In the genomic region with DNA sequence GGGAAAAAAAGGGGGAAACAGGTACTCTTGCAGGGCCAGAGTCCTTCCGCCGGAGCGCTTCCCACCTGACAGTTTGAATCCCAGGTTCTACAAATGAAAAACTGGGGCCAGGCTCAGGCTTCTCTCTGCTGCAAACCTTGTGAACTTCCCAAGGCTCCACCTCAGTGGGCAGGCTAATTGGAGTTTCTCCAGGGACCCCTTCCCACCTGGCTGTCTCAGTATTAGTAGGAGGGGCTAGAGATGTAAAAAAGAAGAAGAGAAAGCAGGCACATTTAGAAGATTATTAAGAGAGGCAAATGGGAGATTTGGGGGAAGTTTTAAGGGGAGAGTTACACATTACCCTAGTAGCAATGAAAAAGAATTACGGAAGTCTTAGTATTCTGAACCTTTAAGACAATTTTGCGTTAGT, we compare ENCODE assay signal across 8 cellular contexts. TPM values are rescaled to one million over a fixed set of nuclear protein-coding genes. Genes with fewer than 3 reads are reported as not detected.
DNase-seq lines count a peak whose midpoint lies in the region; ATAC-seq and TF ChIP-seq lines count a peak whose summit lies in the region.

No MANE protein-coding gene starts in this region.

- no peaks in the 10 kb centered on the region for H3K27me3 ChIP-seq in HAP-1 (ENCODE audit: low read depth)
- no peaks in the 10 kb centered on the region for H3K27me3 ChIP-seq in skeletal muscle satellite cell (ENCODE audit: control insufficient read depth, insufficient read depth, low read length)

- H3K4me3 ChIP-seq in AG09309 (ENCODE audit: control insufficient read depth, low read depth, low read length) (peak overlapping the region; percentile 75), HAP-1 (peak overlapping the region; percentile 47), skeletal muscle satellite cell (ENCODE audit: low read length) (peak overlapping the region; percentile 81)

- H3K9ac ChIP-seq in skeletal muscle satellite cell (ENCODE audit: low read depth, low read length) = peak overlapping the region; percentile 93

- peak overlapping the region; percentile 95 for H3K4me3 Mint-ChIP-seq in activated CD4-positive, alpha-beta memory T cell treated with anti-CD3 and anti-CD28 coated beads, Interleukin-2, amount 10 ng/mL, durations not matched to agents 7 days and 5 days

- POLR2A ChIA-PET in activated CD4-positive, alpha-beta memory T cell treated with anti-CD3 and anti-CD28 coated beads, Interleukin-2, amount 10 ng/mL, durations not matched to agents 7 days and 5 days (lab: Charles Lee) = interaction anchor here (0.6 to 18.6 kb wide), 12 partner anchors 11 to 218 kb away, joined by 3 to 1071 read pairs (median 50); a partner anchor contains a TSS
- POLR2A ChIA-PET in GM10248 (lab: Yijun Ruan, JAX) = no interaction called here

- peaks cover 52% of the 10 kb centered on the region for H3K4me1 Mint-ChIP-seq in activated CD4-positive, alpha-beta memory T cell treated with anti-CD3 and anti-CD28 coated beads, Interleukin-2, amount 10 ng/mL, durations not matched to agents 7 days and 5 days

- H3K36me3 ChIP-seq in HAP-1 (replicated peaks) (peaks cover 9% of the 10 kb centered on the region; the same call in 1 of the 2 replicates), skeletal muscle satellite cell (ENCODE audit: insufficient read depth, low read length) (peaks cover 7% of the 10 kb centered on the region)

- H3K27me3 Mint-ChIP-seq in activated CD4-positive, alpha-beta memory T cell treated with anti-CD3 and anti-CD28 coated beads, Interleukin-2, amount 10 ng/mL, durations not matched to agents 7 days and 5 days = no peaks in the 10 kb centered on the region

- H3K9me3 ChIP-seq in HAP-1 (no peaks in the 10 kb centered on the region), skeletal muscle satellite cell (replicated peaks; ENCODE audit: low read length) (peaks cover 2% of the 10 kb centered on the region)

- DNase-seq in AG09309 (ENCODE audit: low read depth) = no peak
- DNase-seq in HAP-1 (ENCODE audit: low spot score in 2 of 2) = peak; percentile 15 to 54
- no peak for DNase-seq in activated CD4-positive, alpha-beta memory T cell treated with anti-CD3 and anti-CD28 coated beads, Interleukin-2, amount 10 ng/mL, durations not matched to agents 7 days and 5 days
- DNase-seq in globus pallidus (ENCODE audit: low spot score) = peak; percentile 15
- no peak for DNase-seq in HCEC 1CT
- DNase-seq in GM10248 (ENCODE audit: extremely low spot score) = no peak

- TF ChIP-seq CTCF in AG09309 (IDR thresholded peaks at IDR 0.05; ENCODE audit: control insufficient read depth, insufficient read depth, low read depth, low read length, missing control alignments) (no peak), GM10248 (IDR thresholded peaks at IDR 0.05; ENCODE audit: control extremely low read depth, extremely low read depth, low read depth, missing control alignments) (no peak)

- peaks cover 61% of the 10 kb centered on the region for H3K36me3 Mint-ChIP-seq in activated CD4-positive, alpha-beta memory T cell treated with anti-CD3 and anti-CD28 coated beads, Interleukin-2, amount 10 ng/mL, durations not matched to agents 7 days and 5 days (ENCODE audit: low read depth)

- no peak for ATAC-seq in HG03565 (IDR thresholded peaks at IDR 0.05; ENCODE audit: unreplicated experiment)

- peak overlapping the region; percentile 94 for H3K27ac Mint-ChIP-seq in activated CD4-positive, alpha-beta memory T cell treated with anti-CD3 and anti-CD28 coated beads, Interleukin-2, amount 10 ng/mL, durations not matched to agents 7 days and 5 days

- CTCF ChIA-PET in activated CD4-positive, alpha-beta memory T cell treated with anti-CD3 and anti-CD28 coated beads, Interleukin-2, amount 10 ng/mL, durations not matched to agents 7 days and 5 days (lab: Charles Lee) = interaction anchor here (2.0 kb wide), 1 partner anchor 20 kb away, joined by 19 read pairs; a partner anchor contains a TSS
- CTCF ChIA-PET in GM10248 (lab: Yijun Ruan, JAX) = no interaction called here

- H3K9me3 Mint-ChIP-seq in activated CD4-positive, alpha-beta memory T cell treated with anti-CD3 and anti-CD28 coated beads, Interleukin-2, amount 10 ng/mL, durations not matched to agents 7 days and 5 days = peaks cover 7% of the 10 kb centered on the region

- in situ Hi-C loops in HAP-1 (cut with MboI; ENCODE audit: low sequenced_read_pairs) = no loop called here

- H3K4me2 ChIP-seq in skeletal muscle satellite cell (ENCODE audit: low read length) = peak overlapping the region; percentile 87

- H3K4me1 ChIP-seq in HAP-1 = peaks cover 22% of the 10 kb centered on the region
- H3K4me1 ChIP-seq in skeletal muscle satellite cell (ENCODE audit: control insufficient read depth, insufficient read depth, low read length) = peaks cover 32% of the 10 kb centered on the region

RNA-seq across cellular contexts. Expression of a gene that starts 20.0 kb away (rescaled TPM):
- total RNA-seq in activated CD4-positive, alpha-beta memory T cell treated with anti-CD3 and anti-CD28 coated beads, Interleukin-2, amount 10 ng/mL, durations not matched to agents 7 days and 5 days = 100 to 1,000 TPM; 446 to 449 TPM
- total RNA-seq in skeletal muscle satellite cell (2012; rRNA removed) = 1.3 TPM in 2 replicates

RNA-seq across cellular contexts. Expression of a gene that starts 41.8 kb away (rescaled TPM):
- total RNA-seq in activated CD4-positive, alpha-beta memory T cell treated with anti-CD3 and anti-CD28 coated beads, Interleukin-2, amount 10 ng/mL, durations not matched to agents 7 days and 5 days = 10 to 100 TPM; 17.4 to 19.4 TPM
- total RNA-seq in skeletal muscle satellite cell (2012; rRNA removed) = not detected in 2 replicates

Comparison
In these comparisons a context has a peak if more than half of its experiments do, and no peak if none do; other contexts are left out.
1. DNase-seq: peak in HAP-1 (2 of 2) and globus pallidus (single experiment); none in AG09309 (single experiment), activated CD4-positive, alpha-beta memory T cell treated with anti-CD3 and anti-CD28 coated beads, Interleukin-2, amount 10 ng/mL, durations not matched to agents 7 days and 5 days (single experiment), HCEC 1CT (single experiment) and GM10248 (single experiment).
2. Peak in every context shown above with its lines, with median percentiles within 50 percentile points of each other: H3K4me3 ChIP-seq.